ENCODE assay signal across 28 cellular contexts in genomic region chr10:3982746-3983442, GRCh38.
"Had no signal": no experiment of that assay in that cellular context is flagged by ENCODE, and none has a peak within 500 bp of the region (broad histone marks: within the 10 kb centered on the region; RNA-seq: fewer than 3 reads in every experiment).

No MANE protein-coding gene starts in this region.

- DNase-seq: activated CD4-positive, alpha-beta T cell treated with anti-CD3 and anti-CD28 coated beads, Interleukin-2, amount 50 U/mL, for 48 hours; activated effector memory CD4-positive, alpha-beta T cell treated with Interleukin-2 at 50 U/mL for 16 hours; activated naive CD4-positive, alpha-beta T cell treated with anti-CD3 and anti-CD28 coated beads for 36 hours; activated naive CD8-positive, alpha-beta T cell treated with anti-CD3 and anti-CD28 coated beads, Interleukin-2, amount 50 U/mL, for 24 hours; activated T-cell treated with anti-CD3 and anti-CD28 coated beads, Interleukin-2, amount 50 U/mL, for 72 hours; brain microvascular endothelial cell; central memory CD4-positive, alpha-beta T cell; endodermal cell; esophagus squamous epithelium; head of caudate nucleus; hypothalamus; left ventricle myocardium superior; mammary epithelial cell; ovary; stimulated activated CD4-positive, alpha-beta T cell treated with anti-CD3 and anti-CD28 coated beads, Interleukin-12 subunit alpha, Interleukin-12 subunit beta, amount 100 ng/mL, for 4 hours; stimulated activated CD4-positive, alpha-beta T cell treated with anti-CD3 and anti-CD28 coated beads, Interleukin-4, amount 100 ng/mL, for 4 hours; substantia nigra; T-helper 1 cell; thyroid gland; upper lobe of right lung had no signal

- H3K9me3 ChIP-seq: esophagus squamous epithelium, gastroesophageal sphincter, neutrophil, ovary, prostate gland, thyroid gland, upper lobe of right lung had no signal

- H3K9me3 Mint-ChIP-seq: activated naive CD8-positive, alpha-beta T cell treated with anti-CD3 and anti-CD28 coated beads, Interleukin-2, amount 50 U/mL, for 24 hours had no signal

- H3K4me1 ChIP-seq: prostate gland, thyroid gland, upper lobe of right lung had no signal

- ATAC-seq: activated naive CD8-positive, alpha-beta T cell treated with anti-CD3 and anti-CD28 coated beads, Interleukin-2, amount 50 U/mL, for 24 hours; activated T-cell treated with anti-CD3 and anti-CD28 coated beads, Interleukin-2, amount 50 U/mL, for 72 hours; gastroesophageal sphincter; left ventricle myocardium superior; upper lobe of right lung had no signal

- H3K27me3 Mint-ChIP-seq: activated naive CD8-positive, alpha-beta T cell treated with anti-CD3 and anti-CD28 coated beads, Interleukin-2, amount 50 U/mL, for 24 hours; stimulated activated naive CD8-positive, alpha-beta T cell treated with anti-CD3 and anti-CD28 coated beads, Interleukin-15, Interleukin-2, amounts not matched to agents 100 ng/mL and 50 ng/mL, for 24 hours had no signal

- H3K27ac ChIP-seq: brain microvascular endothelial cell, coronary artery, esophagus squamous epithelium, gastroesophageal sphincter, neutrophil, ovary, prostate gland, right atrium auricular region, thyroid gland, upper lobe of right lung had no signal

- H3K27ac Mint-ChIP-seq: activated naive CD4-positive, alpha-beta T cell treated with anti-CD3 and anti-CD28 coated beads for 36 hours; activated naive CD8-positive, alpha-beta T cell treated with anti-CD3 and anti-CD28 coated beads, Interleukin-2, amount 50 U/mL, for 24 hours; activated T-cell treated with anti-CD3 and anti-CD28 coated beads, Interleukin-2, amount 50 U/mL, for 72 hours; endodermal cell; mesothelial cell of epicardium; nephron; stimulated activated naive CD8-positive, alpha-beta T cell treated with anti-CD3 and anti-CD28 coated beads, Interleukin-15, Interleukin-2, amounts not matched to agents 100 ng/mL and 50 ng/mL, for 24 hours had no signal

- H3K27me3 ChIP-seq: brain microvascular endothelial cell, esophagus squamous epithelium, gastroesophageal sphincter, neutrophil, ovary, right atrium auricular region, thyroid gland, upper lobe of right lung had no signal

- H3K36me3 ChIP-seq: brain microvascular endothelial cell, esophagus squamous epithelium, gastroesophageal sphincter, neutrophil, ovary, prostate gland, right atrium auricular region, thyroid gland, upper lobe of right lung had no signal

- H3K4me1 Mint-ChIP-seq: endodermal cell, nephron had no signal

- H3K4me3 Mint-ChIP-seq: activated naive CD4-positive, alpha-beta T cell treated with anti-CD3 and anti-CD28 coated beads for 36 hours; activated naive CD8-positive, alpha-beta T cell treated with anti-CD3 and anti-CD28 coated beads, Interleukin-2, amount 50 U/mL, for 24 hours; activated T-cell treated with anti-CD3 and anti-CD28 coated beads, Interleukin-2, amount 50 U/mL, for 72 hours; endodermal cell; mesothelial cell of epicardium; nephron; stimulated activated naive CD8-positive, alpha-beta T cell treated with anti-CD3 and anti-CD28 coated beads, Interleukin-15, Interleukin-2, amounts not matched to agents 100 ng/mL and 50 ng/mL, for 24 hours had no signal

- H3K4me3 ChIP-seq: coronary artery, esophagus squamous epithelium, gastroesophageal sphincter, ovary, prostate gland, right atrium auricular region, thyroid gland, upper lobe of right lung had no signal
